ENCODE assay signal across 23 cellular contexts in genomic region chr9:131259432-131259885, GRCh38. TPM values are rescaled to one million over a fixed set of nuclear protein-coding genes. Genes with fewer than 3 reads are reported as not detected.
DNase-seq lines count a peak whose midpoint lies in the region; ATAC-seq and TF ChIP-seq lines count a peak whose summit lies in the region.
"Had no signal": no experiment of that assay in that cellular context is flagged by ENCODE, and none has a peak within 500 bp of the region (broad histone marks: within the 10 kb centered on the region; RNA-seq: fewer than 3 reads in every experiment).

No MANE protein-coding gene starts in this region.

- no peak overlapping the region for H3K9ac ChIP-seq in endodermal cell (ENCODE audit: extremely low read depth, low read length, poor library complexity, severe bottlenecking)

- no peaks in the 10 kb centered on the region for H3K36me3 ChIP-seq in endodermal cell (ENCODE audit: control insufficient read depth, insufficient read depth, low read length)
- no peaks in the 10 kb centered on the region for H3K36me3 ChIP-seq in osteoblast (ENCODE audit: insufficient read depth, low read length)
- H3K36me3 ChIP-seq in vagina, result no peaks in the 10 kb centered on the region
- H3K36me3 ChIP-seq: brain microvascular endothelial cell, SJSA1 had no signal

- TF ChIP-seq CTCF in endodermal cell (conservative IDR thresholded peaks at IDR 0.05) (no peak), osteoblast (IDR thresholded peaks at IDR 0.05; ENCODE audit: extremely low read depth, low read depth, low read length) (no peak), vagina (IDR thresholded peaks at IDR 0.05) (no peak)

- DNase-seq in activated naive CD4-positive, alpha-beta T cell treated with anti-CD3 and anti-CD28 coated beads, Interleukin-2, amount 10 ng/mL, durations not matched to agents 7 days and 5 days, result no peak
- no peak for DNase-seq in activated naive CD4-positive, alpha-beta T cell treated with anti-CD3 and anti-CD28 coated beads, Interleukin-2, amount 50 U/mL, for 16 hours
- no peak for DNase-seq in T-cell
- peak; percentile 48 for DNase-seq in endodermal cell
- peak; percentile 59 for DNase-seq in osteoblast (ENCODE audit: insufficient read length, low spot score, missing footprints)
- DNase-seq in vagina (ENCODE audit: extremely low spot score in 2 of 2), result no peak
- DNase-seq in NCI-H2227 treated with DMSO at 0.1 percent for 48 hours (lab: John Stamatoyannopoulos, UW), result no peak
- DNase-seq: ACHN; activated CD4-positive, CD25-positive, alpha-beta regulatory T cell treated with anti-CD3 and anti-CD28 coated beads, Interleukin-2, amount 50 U/mL, for 72 hours; activated CD8-positive, alpha-beta memory T cell treated with anti-CD3 and anti-CD28 coated beads, Interleukin-2, amount 50 U/mL, for 48 hours; brain microvascular endothelial cell; DMS79 treated with DMSO at 0.1 percent for 48 hours; HFFc6; KBM-7; midbrain; NCI-H1930; NCI-H345; occipital lobe; PC-9; T1000 had no signal

- no peak overlapping the region for H3K4me3 Mint-ChIP-seq in activated naive CD4-positive, alpha-beta T cell treated with anti-CD3 and anti-CD28 coated beads, Interleukin-2, amount 10 ng/mL, durations not matched to agents 7 days and 5 days
- H3K4me3 Mint-ChIP-seq in T-cell (no peak overlapping the region), endodermal cell (no peak overlapping the region)
- H3K4me3 Mint-ChIP-seq: HFFc6 had no signal

- no peak overlapping the region for H3K4me3 ChIP-seq in endodermal cell (ENCODE audit: low read length)
- H3K4me3 ChIP-seq in osteoblast (ENCODE audit: insufficient read depth, low read length), result no peak overlapping the region
- H3K4me3 ChIP-seq in vagina, result no peak overlapping the region
- H3K4me3 ChIP-seq: PC-9, right lobe of liver, SJSA1 had no signal

- POLR2A ChIA-PET in T-cell (lab: Charles Lee), result no interaction called here

- no peaks in the 10 kb centered on the region for H3K79me2 ChIP-seq in osteoblast (ENCODE audit: insufficient read depth, low read length)

- peaks cover 81% of the 10 kb centered on the region for H3K4me1 Mint-ChIP-seq in activated naive CD4-positive, alpha-beta T cell treated with anti-CD3 and anti-CD28 coated beads, Interleukin-2, amount 10 ng/mL, durations not matched to agents 7 days and 5 days
- H3K4me1 Mint-ChIP-seq in T-cell (peaks cover 71 to 87% (median 83%) of the 10 kb centered on the region in 3 donors), endodermal cell (no peaks in the 10 kb centered on the region)

- CTCF ChIA-PET in activated naive CD4-positive, alpha-beta T cell treated with anti-CD3 and anti-CD28 coated beads, Interleukin-2, amount 10 ng/mL, durations not matched to agents 7 days and 5 days (lab: Charles Lee), result interaction anchor here (1.2 kb wide), 1 partner anchor 14 kb away, joined by 3 read pairs; no protein-coding TSS in a partner anchor
- CTCF ChIA-PET in T-cell (lab: Charles Lee), result no interaction called here

- H3K4me1 ChIP-seq in endodermal cell (ENCODE audit: control insufficient read depth, insufficient read depth, low read length), result no peaks in the 10 kb centered on the region
- peaks cover 12% of the 10 kb centered on the region for H3K4me1 ChIP-seq in osteoblast (ENCODE audit: insufficient read depth, low read length)
- peaks cover 11% of the 10 kb centered on the region for H3K4me1 ChIP-seq in vagina

- H3K27ac ChIP-seq in endodermal cell (ENCODE audit: low read depth, low read length) (no peak overlapping the region), osteoblast (ENCODE audit: low read depth, low read length) (no peak overlapping the region), vagina (no peak overlapping the region)
- H3K27ac ChIP-seq: brain microvascular endothelial cell, PC-9, right lobe of liver, SJSA1 had no signal

- WGBS in endodermal cell (ENCODE audit: insufficient coverage in 1 of 2, insufficient read length in 1 of 2), 2 experiments, result 89 to 92% methylated on average over 3 to 12 of the region's 12 CpGs

- no peaks in the 10 kb centered on the region for H3K9me3 Mint-ChIP-seq in activated naive CD4-positive, alpha-beta T cell treated with anti-CD3 and anti-CD28 coated beads, Interleukin-2, amount 10 ng/mL, durations not matched to agents 7 days and 5 days
- H3K9me3 Mint-ChIP-seq in T-cell (no peaks in the 10 kb centered on the region), endodermal cell (no peaks in the 10 kb centered on the region)
- H3K9me3 Mint-ChIP-seq: HFFc6 had no signal

- peak overlapping the region; percentile 67 for H3K27ac Mint-ChIP-seq in activated naive CD4-positive, alpha-beta T cell treated with anti-CD3 and anti-CD28 coated beads, Interleukin-2, amount 10 ng/mL, durations not matched to agents 7 days and 5 days
- H3K27ac Mint-ChIP-seq in T-cell (peak overlapping the region; percentile 61 to 71), endodermal cell (no peak overlapping the region)
- H3K27ac Mint-ChIP-seq: HFFc6 had no signal

- TF ChIP-seq POLR2A in vagina (IDR thresholded peaks at IDR 0.05), result no peak

- no peaks in the 10 kb centered on the region for H3K9me3 ChIP-seq in endodermal cell (ENCODE audit: control insufficient read depth, low read length)
- no peaks in the 10 kb centered on the region for H3K9me3 ChIP-seq in osteoblast (ENCODE audit: low read depth, low read length)
- H3K9me3 ChIP-seq in vagina, result no peaks in the 10 kb centered on the region
- H3K9me3 ChIP-seq: right lobe of liver, SJSA1 had no signal

- intact Hi-C loops in vagina (cut with DNase I), result no loop called here

- peaks cover 45% of the 10 kb centered on the region for H3K36me3 Mint-ChIP-seq in activated naive CD4-positive, alpha-beta T cell treated with anti-CD3 and anti-CD28 coated beads, Interleukin-2, amount 10 ng/mL, durations not matched to agents 7 days and 5 days
- H3K36me3 Mint-ChIP-seq in T-cell (peaks cover 22% of the 10 kb centered on the region), endodermal cell (ENCODE audit: low read depth) (peaks cover 16% of the 10 kb centered on the region)

- ATAC-seq in T-cell (replicated peaks in 1 of 4), result no peak
- no peak for ATAC-seq in GM21528 (IDR thresholded peaks at IDR 0.05; ENCODE audit: low FRiP score, unreplicated experiment)
- ATAC-seq: right lobe of liver had no signal

- H4K20me1 ChIP-seq in osteoblast (ENCODE audit: insufficient read depth, low read length), result no peaks in the 10 kb centered on the region

- no peaks in the 10 kb centered on the region for H3K27me3 Mint-ChIP-seq in activated naive CD4-positive, alpha-beta T cell treated with anti-CD3 and anti-CD28 coated beads, Interleukin-2, amount 10 ng/mL, durations not matched to agents 7 days and 5 days
- H3K27me3 Mint-ChIP-seq in T-cell, result no peaks in the 10 kb centered on the region
- no peaks in the 10 kb centered on the region for H3K27me3 Mint-ChIP-seq in endodermal cell (ENCODE audit: insufficient read depth)

- no peak overlapping the region for H2AFZ ChIP-seq in osteoblast (ENCODE audit: low read length)
- H2AFZ ChIP-seq: PC-9 had no signal

- H3K4me2 ChIP-seq in osteoblast (ENCODE audit: insufficient read depth, low read length), result no peak overlapping the region
- H3K4me2 ChIP-seq: PC-9 had no signal

- H3K27me3 ChIP-seq in endodermal cell (ENCODE audit: control insufficient read depth, insufficient read depth, low read length, poor library complexity, severe bottlenecking), result no peaks in the 10 kb centered on the region
- H3K27me3 ChIP-seq in osteoblast (ENCODE audit: insufficient read depth, low read length), result no peaks in the 10 kb centered on the region
- H3K27me3 ChIP-seq in vagina, result no peaks in the 10 kb centered on the region
- H3K27me3 ChIP-seq: brain microvascular endothelial cell, right lobe of liver, SJSA1 had no signal

RNA-seq across cellular contexts. Expression of gene FAM78A, which starts 16.9 kb away (rescaled TPM):
- total RNA-seq in T-cell (100 to 1,000 TPM in 1 of 5 donors, 10 to 100 TPM in 4; 70.4 to 106 (median 98.4) TPM), endodermal cell (1 to 10 TPM; 5.5 to 5.6 TPM), osteoblast (0.36 and 0.59 TPM in 2 replicates), vagina (2.5 TPM)
- 3.0 TPM for polyA plus RNA-seq in endodermal cell (2013, experiment 1 of 2)
- polyA plus RNA-seq in endodermal cell (2013, experiment 2 of 2), result 2.8 TPM

RNA-seq across cellular contexts. Expression of gene PLPP7, which starts 30.1 kb away (rescaled TPM):
- total RNA-seq in T-cell, result under 1 TPM in 3 of 5 donors, not detected in 2; 0.13 to 0.58 (median 0.13) TPM
- 1 to 10 TPM; 4.1 to 5.6 TPM for total RNA-seq in endodermal cell
- 3.6 TPM for polyA plus RNA-seq in endodermal cell (2013, experiment 1 of 2)
- 3.0 TPM for polyA plus RNA-seq in endodermal cell (2013, experiment 2 of 2)
- total RNA-seq in osteoblast, result 16.3 and 18.0 TPM in 2 replicates
- total RNA-seq in vagina, result 11.8 TPM
- total RNA-seq: PC-9 had no signal

Comparison
In these comparisons a context has a peak if more than half of its experiments do, and no peak if none do; other contexts are left out.
1. DNase-seq: peak in endodermal cell (single experiment) and osteoblast (single experiment); none in activated naive CD4-positive, alpha-beta T cell treated with anti-CD3 and anti-CD28 coated beads, Interleukin-2, amount 10 ng/mL, durations not matched to agents 7 days and 5 days (single experiment), activated naive CD4-positive, alpha-beta T cell treated with anti-CD3 and anti-CD28 coated beads, Interleukin-2, amount 50 U/mL, for 16 hours (single experiment), T-cell (0 of 34), vagina (0 of 2) and NCI-H2227 treated with DMSO at 0.1 percent for 48 hours (single experiment).
2. RNA of gene FAM78A, which starts 16.9 kb away (total RNA-seq): 70.4 to 106 TPM in T-cell; 5.5 to 5.6 TPM in endodermal cell, 2.5 TPM in vagina (single experiment) and 0.36 to 0.59 TPM in osteoblast; every median in the first group is over 10 times any median in the second.